21 cellular contexts compared by ENCODE assay signal in the genomic region with DNA sequence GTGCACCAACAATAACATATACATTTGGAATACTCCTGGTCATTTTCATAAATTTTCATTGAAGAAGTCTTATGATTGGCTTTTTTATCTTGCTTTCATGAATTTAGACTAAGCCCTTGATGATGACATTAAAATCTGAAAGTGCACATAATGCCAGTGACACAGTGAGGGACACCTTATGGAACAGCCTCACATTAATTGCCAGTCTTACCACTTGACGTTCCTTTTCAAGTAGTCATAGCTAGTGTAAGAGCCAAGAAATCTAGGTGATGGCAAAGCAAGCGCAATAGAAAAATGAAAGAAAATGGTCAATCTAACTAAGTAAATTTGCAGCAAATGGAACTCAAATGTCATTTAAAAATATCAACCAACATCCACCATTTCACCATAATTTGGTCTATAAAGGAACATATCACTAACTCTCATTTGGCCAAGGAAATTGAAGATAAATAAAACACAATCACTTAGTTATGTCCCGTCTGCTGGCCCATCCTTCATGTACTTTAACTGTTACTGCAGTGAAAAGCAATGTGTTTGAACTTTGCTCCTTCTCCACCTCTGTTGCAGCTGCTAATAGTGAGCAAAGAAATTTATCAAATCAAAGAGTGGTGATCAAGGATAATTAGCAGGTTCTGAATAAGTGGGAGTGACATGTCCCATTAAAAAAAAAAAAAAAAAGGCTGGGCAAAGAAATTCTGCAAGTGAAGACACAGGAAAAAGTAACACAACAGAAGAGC.
DNase-seq lines count a peak whose midpoint lies in the region; ATAC-seq, FAIRE-seq and TF ChIP-seq lines count a peak whose summit lies in the region.
"Had no signal": no experiment of that assay in that cellular context is flagged by ENCODE, and none has a peak within 500 bp of the region (broad histone marks: within the 10 kb centered on the region; RNA-seq: fewer than 3 reads in every experiment).

No MANE protein-coding gene starts in this region.

- H3K4me3 Mint-ChIP-seq in chondrocyte (ENCODE audit: unreplicated experiment): no peak overlapping the region
- no peak overlapping the region for H3K4me3 Mint-ChIP-seq in activated CD4-positive, alpha-beta memory T cell treated with anti-CD3 and anti-CD28 coated beads, Interleukin-2, amount 10 ng/mL, durations not matched to agents 7 days and 5 days
- H3K4me3 Mint-ChIP-seq: CD8-positive, alpha-beta memory T cell had no signal

- TF ChIP-seq CTCF in chondrocyte (IDR thresholded peaks at IDR 0.05) (no peak), left lung (IDR thresholded peaks at IDR 0.05) (no peak)

- no peaks in the 10 kb centered on the region for H3K9me3 Mint-ChIP-seq in chondrocyte (ENCODE audit: low read depth)
- H3K9me3 Mint-ChIP-seq in activated CD4-positive, alpha-beta memory T cell treated with anti-CD3 and anti-CD28 coated beads, Interleukin-2, amount 10 ng/mL, durations not matched to agents 7 days and 5 days: no peaks in the 10 kb centered on the region

- no peaks in the 10 kb centered on the region for H3K4me1 Mint-ChIP-seq in chondrocyte (ENCODE audit: low read depth)
- H3K4me1 Mint-ChIP-seq in activated CD4-positive, alpha-beta memory T cell treated with anti-CD3 and anti-CD28 coated beads, Interleukin-2, amount 10 ng/mL, durations not matched to agents 7 days and 5 days: no peaks in the 10 kb centered on the region
- H3K4me1 Mint-ChIP-seq: CD8-positive, alpha-beta memory T cell had no signal

- H3K4me1 ChIP-seq in left lung: no peaks in the 10 kb centered on the region
- H3K4me1 ChIP-seq in small intestine (ENCODE audit: control insufficient read depth in 2 of 2, insufficient read depth in 1 of 2, low read depth in 1 of 2, low read length in 1 of 2): no peaks in the 10 kb centered on the region
- H3K4me1 ChIP-seq: Peyer's patch had no signal

- H3K36me3 ChIP-seq in left lung (peaks cover 0 to 65% of the 10 kb centered on the region in 2 donors), small intestine (ENCODE audit: control insufficient read depth in 2 of 2, insufficient read depth in 2 of 2, low read length in 2 of 2) (peaks cover 2 to 8% of the 10 kb centered on the region in 2 donors)

- H3K27ac ChIP-seq in left lung (no peak overlapping the region), small intestine (ENCODE audit: low read depth in 1 of 2, low read length in 1 of 2) (no peak overlapping the region)
- H3K27ac ChIP-seq: C4-2B had no signal

- POLR2A ChIA-PET in activated CD4-positive, alpha-beta memory T cell treated with anti-CD3 and anti-CD28 coated beads, Interleukin-2, amount 10 ng/mL, durations not matched to agents 7 days and 5 days (lab: Charles Lee): no interaction called here

- H3K27me3 ChIP-seq in left lung: no peaks in the 10 kb centered on the region
- H3K27me3 ChIP-seq in small intestine (ENCODE audit: control insufficient read depth in 2 of 2, insufficient read depth in 2 of 2, low read length in 2 of 2): no peaks in the 10 kb centered on the region
- H3K27me3 ChIP-seq: Peyer's patch had no signal

- H3K27ac Mint-ChIP-seq in chondrocyte (ENCODE audit: unreplicated experiment): peak overlapping the region; percentile 25
- H3K27ac Mint-ChIP-seq in activated CD4-positive, alpha-beta memory T cell treated with anti-CD3 and anti-CD28 coated beads, Interleukin-2, amount 10 ng/mL, durations not matched to agents 7 days and 5 days: no peak overlapping the region
- H3K27ac Mint-ChIP-seq: CD8-positive, alpha-beta memory T cell had no signal

- DNase-seq in Right ventricle myocardium superior: no peak
- DNase-seq in cardiac septum (ENCODE audit: low spot score): no peak
- DNase-seq in chondrocyte (ENCODE audit: low spot score): no peak
- no peak for DNase-seq in left lung
- peak; percentile 84 for DNase-seq in small intestine
- no peak for DNase-seq in activated CD4-positive, alpha-beta memory T cell treated with anti-CD3 and anti-CD28 coated beads, Interleukin-2, amount 10 ng/mL, durations not matched to agents 7 days and 5 days
- no peak for DNase-seq in NOMO-1 treated with dmso at 0.1 percent for 144 hours (lab: John Stamatoyannopoulos, UW; ENCODE audit: unreplicated experiment)
- DNase-seq: CD8-positive, alpha-beta memory T cell; MV-4-11; NCI-H1105 treated with DMSO at 0.1 percent for 48 hours; NCI-H2029 treated with DMSO at 0.1 percent for 48 hours; NCI-H226; NCI-H510A treated with DMSO at 0.1 percent for 48 hours; NCI-H774; Peyer's patch had no signal

- no peaks in the 10 kb centered on the region for H3K27me3 Mint-ChIP-seq in chondrocyte (ENCODE audit: low read depth)
- no peaks in the 10 kb centered on the region for H3K27me3 Mint-ChIP-seq in activated CD4-positive, alpha-beta memory T cell treated with anti-CD3 and anti-CD28 coated beads, Interleukin-2, amount 10 ng/mL, durations not matched to agents 7 days and 5 days
- H3K27me3 Mint-ChIP-seq: CD8-positive, alpha-beta memory T cell had no signal

- CTCF ChIA-PET in activated CD4-positive, alpha-beta memory T cell treated with anti-CD3 and anti-CD28 coated beads, Interleukin-2, amount 10 ng/mL, durations not matched to agents 7 days and 5 days (lab: Charles Lee): no interaction called here

- 30 to 63% (median 48%) methylated on average over 3 of the region's 3 CpGs for WGBS in small intestine, 3 donors

- no peak for FAIRE-seq in small intestine (lab: Jason Lieb, UNC)
- FAIRE-seq: G401.6, GM18507, H1 had no signal

- peaks cover 38% of the 10 kb centered on the region for H3K36me3 Mint-ChIP-seq in chondrocyte (ENCODE audit: low read depth)
- no peaks in the 10 kb centered on the region for H3K36me3 Mint-ChIP-seq in activated CD4-positive, alpha-beta memory T cell treated with anti-CD3 and anti-CD28 coated beads, Interleukin-2, amount 10 ng/mL, durations not matched to agents 7 days and 5 days (ENCODE audit: low read depth)
- H3K36me3 Mint-ChIP-seq: CD8-positive, alpha-beta memory T cell had no signal

- intact Hi-C loops in Right ventricle myocardium superior (cut with DNase I) (loop anchor here (10.0 kb wide), 1 partner anchor 62 kb away; no protein-coding TSS in a partner anchor), cardiac septum (cut with DNase I) (no loop called here), left lung (cut with DNase I) (no loop called here)

- no peak overlapping the region for H3K4me3 ChIP-seq in left lung
- H3K4me3 ChIP-seq in small intestine (ENCODE audit: low read depth in 1 of 2, low read length in 2 of 2): no peak overlapping the region
- H3K4me3 ChIP-seq: Peyer's patch had no signal

- no peaks in the 10 kb centered on the region for H3K9me3 ChIP-seq in left lung
- no peaks in the 10 kb centered on the region for H3K9me3 ChIP-seq in small intestine (ENCODE audit: control insufficient read depth, low read depth)
- H3K9me3 ChIP-seq: Peyer's patch had no signal

- ATAC-seq in Right ventricle myocardium superior (ENCODE audit: poor library complexity) (peak; percentile 73), left lung (peak; percentile 84), HG03280 (IDR thresholded peaks at IDR 0.05; ENCODE audit: unreplicated experiment) (no peak)
- ATAC-seq: HCT116 had no signal
